Comparison of ENCODE assay signal across 1 cellular context in genomic region chr1:40664791-40665190, GRCh38.
TF ChIP-seq lines count a peak whose summit lies in the region.

No MANE protein-coding gene starts in this region.

TF ChIP-seq in HCT116, 20 proteins besides CTCF, POLR2A, EP300 and RAD21 (continued from another document):
- TF ChIP-seq, protein P1, sequence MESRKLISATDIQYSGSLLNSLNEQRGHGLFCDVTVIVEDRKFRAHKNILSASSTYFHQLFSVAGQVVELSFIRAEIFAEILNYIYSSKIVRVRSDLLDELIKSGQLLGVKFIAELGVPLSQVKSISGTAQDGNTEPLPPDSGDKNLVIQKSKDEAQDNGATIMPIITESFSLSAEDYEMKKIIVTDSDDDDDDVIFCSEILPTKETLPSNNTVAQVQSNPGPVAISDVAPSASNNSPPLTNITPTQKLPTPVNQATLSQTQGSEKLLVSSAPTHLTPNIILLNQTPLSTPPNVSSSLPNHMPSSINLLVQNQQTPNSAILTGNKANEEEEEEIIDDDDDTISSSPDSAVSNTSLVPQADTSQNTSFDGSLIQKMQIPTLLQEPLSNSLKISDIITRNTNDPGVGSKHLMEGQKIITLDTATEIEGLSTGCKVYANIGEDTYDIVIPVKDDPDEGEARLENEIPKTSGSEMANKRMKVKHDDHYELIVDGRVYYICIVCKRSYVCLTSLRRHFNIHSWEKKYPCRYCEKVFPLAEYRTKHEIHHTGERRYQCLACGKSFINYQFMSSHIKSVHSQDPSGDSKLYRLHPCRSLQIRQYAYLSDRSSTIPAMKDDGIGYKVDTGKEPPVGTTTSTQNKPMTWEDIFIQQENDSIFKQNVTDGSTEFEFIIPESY (IDR thresholded peaks at IDR 0.05; ENCODE audit: extremely low read depth, insufficient replicate concordance, low read length) = no peak
